8 cellular contexts compared by ENCODE assay signal in genomic region chr6:147508073-147508870, GRCh38. TPM values are rescaled to one million over a fixed set of nuclear protein-coding genes. Genes with fewer than 3 reads are reported as not detected.
DNase-seq lines count a peak whose midpoint lies in the region; ATAC-seq and TF ChIP-seq lines count a peak whose summit lies in the region.

Gene SAMD5 (plus strand): TSS chr6:147508690. CDS start chr6:147508929, 239 bp downstream.

- peak; percentile 78 for DNase-seq in NCI-H774 (lab: John Stamatoyannopoulos, UW)
- peak; percentile 40 for DNase-seq in brain microvascular endothelial cell
- peak; percentile 64 for DNase-seq in sciatic nerve (ENCODE audit: low spot score)

- ATAC-seq in GM18505 (IDR thresholded peaks at IDR 0.05; ENCODE audit: unreplicated experiment) (peak; percentile 50), HG03039 (IDR thresholded peaks at IDR 0.05; ENCODE audit: unreplicated experiment) (peak; percentile 53), sciatic nerve (peak; percentile 61), GM21360 (IDR thresholded peaks at IDR 0.05; ENCODE audit: unreplicated experiment) (no peak)

- peak within 1 kb of the TSS; percentile 86 for H2AFZ ChIP-seq in ACC112 (ENCODE audit: low read length, unreplicated experiment)

- peak; percentile 10 for TF ChIP-seq CTCF in brain microvascular endothelial cell (IDR thresholded peaks at IDR 0.05; ENCODE audit: low read depth, low read length, missing control alignments)

- peaks cover 52% of the 10 kb centered on the region for H3K27me3 ChIP-seq in ACC112 (ENCODE audit: insufficient read depth, low read length)
- H3K27me3 ChIP-seq in brain microvascular endothelial cell (replicated peaks), result peaks cover 2% of the 10 kb centered on the region

- H3K36me3 ChIP-seq in ACC112 (ENCODE audit: insufficient read depth, low read length) (no peaks in the 10 kb centered on the region), brain microvascular endothelial cell (replicated peaks) (no peaks in the 10 kb centered on the region)

- H3K27ac ChIP-seq in ACC112 (ENCODE audit: low read depth, low read length) (no peak within 1 kb of the TSS), brain microvascular endothelial cell (no peak within 1 kb of the TSS)

- in situ Hi-C loops in brain microvascular endothelial cell (cut with HindIII; ENCODE audit: low pct_ligation_motif_present, low sequenced_read_pairs), result no loop called here

- intact Hi-C loops in sciatic nerve (cut with DNase I), result loop anchor here (5.0 kb wide), 1 partner anchor 659 kb away; no protein-coding TSS in a partner anchor

- H3K4me1 ChIP-seq in ACC112 (ENCODE audit: control insufficient read depth, insufficient read depth, low read length, unreplicated experiment), result peaks cover 6% of the 10 kb centered on the region

- no peak for TF ChIP-seq POLR2A in GM18505 (IDR thresholded peaks at IDR 0.05; ENCODE audit: borderline replicate concordance, extremely low read depth, insufficient read depth, insufficient read length)

- H3K79me2 ChIP-seq in ACC112 (ENCODE audit: control insufficient read depth, insufficient read depth, low read length, unreplicated experiment), result no peaks in the 10 kb centered on the region

- peak within 1 kb of the TSS; percentile 88 for H3K4me3 ChIP-seq in ACC112 (ENCODE audit: low read depth, low read length)
- H3K4me3 ChIP-seq in brain microvascular endothelial cell (ENCODE audit: low read depth, low read length), result peak within 1 kb of the TSS; percentile 70
- peak within 1 kb of the TSS; percentile 49 for H3K4me3 ChIP-seq in iPS-11a (ENCODE audit: low read depth, low read length)

RNA-seq across cellular contexts. Expression of gene SAMD5, which starts in this region (rescaled TPM):
- total RNA-seq in sciatic nerve, result 4.5 TPM
